ENCODE assay signal across 16 cellular contexts in the genomic region with DNA sequence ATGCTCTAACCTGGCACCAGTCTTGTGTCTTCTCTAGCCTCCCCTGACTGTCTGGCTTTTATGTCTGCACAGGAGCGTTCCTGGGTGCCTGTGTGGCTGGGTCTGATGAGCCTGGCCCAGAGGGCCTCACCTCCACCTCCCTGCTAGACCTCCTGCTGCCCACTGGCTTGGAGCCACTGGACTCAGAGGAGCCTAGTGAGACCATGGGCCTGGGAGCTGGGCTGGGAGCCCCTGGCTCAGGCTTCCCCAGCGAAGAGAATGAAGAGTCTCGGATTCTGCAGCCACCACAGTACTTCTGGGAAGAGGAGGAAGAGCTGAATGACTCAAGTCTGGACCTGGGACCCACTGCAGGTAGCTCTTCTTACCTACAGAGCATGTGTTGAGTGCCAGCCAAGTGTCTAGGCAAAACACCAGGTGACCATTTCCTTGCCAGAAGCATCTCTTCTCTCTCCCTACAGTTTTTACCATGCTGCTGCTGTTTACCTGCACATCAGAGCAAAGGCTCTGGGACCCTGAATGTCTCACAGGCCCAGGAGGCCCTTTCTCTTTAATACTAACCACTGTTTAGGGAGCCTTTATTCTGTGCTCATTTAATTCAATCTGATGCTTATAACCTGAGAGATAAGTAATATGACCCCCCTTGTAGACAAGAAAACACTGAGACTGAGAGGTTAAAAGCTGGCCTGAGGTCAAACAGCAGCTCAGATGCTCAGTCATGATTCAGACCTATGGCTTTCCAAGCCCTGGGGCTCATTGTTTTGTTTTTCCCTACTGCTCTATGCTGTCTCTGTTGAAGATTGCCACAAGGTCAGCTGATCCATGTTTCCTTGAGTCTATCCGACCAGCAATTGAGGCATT. TPM values are rescaled to one million over a fixed set of nuclear protein-coding genes. Genes with fewer than 3 reads are reported as not detected.
DNase-seq lines count a peak whose midpoint lies in the region; ATAC-seq and TF ChIP-seq lines count a peak whose summit lies in the region.
"Had no signal": no experiment of that assay in that cellular context is flagged by ENCODE, and none has a peak within 500 bp of the region (broad histone marks: within the 10 kb centered on the region; RNA-seq: fewer than 3 reads in every experiment).

No MANE protein-coding gene starts in this region.

- CTCF ChIA-PET in activated CD8-positive, alpha-beta T cell treated with anti-CD3 and anti-CD28 coated beads, Interleukin-2, amount 10 ng/mL, durations not matched to agents 7 days and 5 days (lab: Charles Lee) = interaction anchor here (1.0 to 1.6 kb wide), 2 partner anchors 42 to 65 kb away, joined by 3 to 8 read pairs; no protein-coding TSS in a partner anchor
- CTCF ChIA-PET in activated CD8-positive, alpha-beta T cell treated with anti-CD3 and anti-CD28 coated beads for 36 hours (lab: Charles Lee) = interaction anchor here (0.9 kb wide), 1 partner anchor 12 kb away, joined by 3 read pairs; no protein-coding TSS in a partner anchor
- CTCF ChIA-PET in RWPE1 (lab: Yijun Ruan, JAX) = no interaction called here

- H3K4me3 Mint-ChIP-seq in activated CD8-positive, alpha-beta T cell treated with anti-CD3 and anti-CD28 coated beads, Interleukin-2, amount 10 ng/mL, durations not matched to agents 7 days and 5 days = no peak overlapping the region
- no peak overlapping the region for H3K4me3 Mint-ChIP-seq in activated CD8-positive, alpha-beta T cell treated with anti-CD3 and anti-CD28 coated beads for 36 hours
- no peak overlapping the region for H3K4me3 Mint-ChIP-seq in activated T-cell treated with anti-CD3 and anti-CD28 coated beads, Interleukin-2, amount 50 U/mL, for 24 hours

- peak overlapping the region; percentile 25 for H3K27ac Mint-ChIP-seq in activated CD8-positive, alpha-beta T cell treated with anti-CD3 and anti-CD28 coated beads, Interleukin-2, amount 10 ng/mL, durations not matched to agents 7 days and 5 days
- no peak overlapping the region for H3K27ac Mint-ChIP-seq in activated CD8-positive, alpha-beta T cell treated with anti-CD3 and anti-CD28 coated beads for 36 hours
- no peak overlapping the region for H3K27ac Mint-ChIP-seq in activated T-cell treated with anti-CD3 and anti-CD28 coated beads, Interleukin-2, amount 50 U/mL, for 24 hours

- H3K36me3 Mint-ChIP-seq in activated CD8-positive, alpha-beta T cell treated with anti-CD3 and anti-CD28 coated beads, Interleukin-2, amount 10 ng/mL, durations not matched to agents 7 days and 5 days (ENCODE audit: low read depth) = no peaks in the 10 kb centered on the region
- H3K36me3 Mint-ChIP-seq in activated CD8-positive, alpha-beta T cell treated with anti-CD3 and anti-CD28 coated beads for 36 hours (ENCODE audit: low read depth) = no peaks in the 10 kb centered on the region
- H3K36me3 Mint-ChIP-seq in activated T-cell treated with anti-CD3 and anti-CD28 coated beads, Interleukin-2, amount 50 U/mL, for 24 hours (ENCODE audit: low read depth) = no peaks in the 10 kb centered on the region
- H3K36me3 Mint-ChIP-seq: naive B cell had no signal

- peaks cover 30% of the 10 kb centered on the region for H3K4me1 Mint-ChIP-seq in activated CD8-positive, alpha-beta T cell treated with anti-CD3 and anti-CD28 coated beads, Interleukin-2, amount 10 ng/mL, durations not matched to agents 7 days and 5 days (ENCODE audit: low read depth)
- peaks cover 8% of the 10 kb centered on the region for H3K4me1 Mint-ChIP-seq in activated CD8-positive, alpha-beta T cell treated with anti-CD3 and anti-CD28 coated beads for 36 hours (ENCODE audit: low read depth)
- H3K4me1 Mint-ChIP-seq in activated T-cell treated with anti-CD3 and anti-CD28 coated beads, Interleukin-2, amount 50 U/mL, for 24 hours (ENCODE audit: low read depth) = peaks cover 10% of the 10 kb centered on the region

- no peak overlapping the region for H3K4me3 ChIP-seq in fibroblast of the aortic adventitia (ENCODE audit: low read depth, low read length)
- H3K4me3 ChIP-seq: body of pancreas, suprapubic skin had no signal

- peaks cover 5% of the 10 kb centered on the region for H3K27me3 Mint-ChIP-seq in activated CD8-positive, alpha-beta T cell treated with anti-CD3 and anti-CD28 coated beads, Interleukin-2, amount 10 ng/mL, durations not matched to agents 7 days and 5 days (ENCODE audit: low read depth)
- H3K27me3 Mint-ChIP-seq in activated CD8-positive, alpha-beta T cell treated with anti-CD3 and anti-CD28 coated beads for 36 hours = peaks cover 5% of the 10 kb centered on the region
- peaks cover 9% of the 10 kb centered on the region for H3K27me3 Mint-ChIP-seq in activated T-cell treated with anti-CD3 and anti-CD28 coated beads, Interleukin-2, amount 50 U/mL, for 24 hours
- H3K27me3 Mint-ChIP-seq: naive B cell had no signal

- no peak for DNase-seq in activated CD8-positive, alpha-beta T cell treated with anti-CD3 and anti-CD28 coated beads, Interleukin-2, amount 10 ng/mL, durations not matched to agents 7 days and 5 days
- DNase-seq in activated CD8-positive, alpha-beta T cell treated with anti-CD3 and anti-CD28 coated beads for 36 hours = no peak
- DNase-seq in RWPE1 (ENCODE audit: low spot score) (peak; percentile 41), fibroblast of the aortic adventitia (ENCODE audit: low read depth) (peak; percentile 24), stromal cell of bone marrow (ENCODE audit: low read depth) (peak; percentile 18), GM20000 (ENCODE audit: low spot score) (no peak), NCI-H1048 (lab: John Stamatoyannopoulos, UW) (no peak)
- no peak for DNase-seq in activated T-cell treated with anti-CD3 and anti-CD28 coated beads, Interleukin-2, amount 50 U/mL, for 24 hours
- DNase-seq: 8988T; activated CD4-positive, CD25-positive, alpha-beta regulatory T cell treated with anti-CD3 and anti-CD28 coated beads, Interleukin-2, amount 50 U/mL, for 72 hours; body of pancreas; DMS53; naive B cell; NCI-H82 had no signal

- ATAC-seq in activated CD8-positive, alpha-beta T cell treated with anti-CD3 and anti-CD28 coated beads, Interleukin-2, amount 10 ng/mL, durations not matched to agents 7 days and 5 days = no peak
- ATAC-seq in activated CD8-positive, alpha-beta T cell treated with anti-CD3 and anti-CD28 coated beads for 36 hours = no peak
- ATAC-seq: body of pancreas, sciatic nerve had no signal

- POLR2A ChIA-PET in activated CD8-positive, alpha-beta T cell treated with anti-CD3 and anti-CD28 coated beads, Interleukin-2, amount 10 ng/mL, durations not matched to agents 7 days and 5 days (lab: Charles Lee) = interaction anchor here (1.0 to 1.1 kb wide), 2 partner anchors 33 to 41 kb away, joined by 3 to 4 read pairs; partner anchors contain the start of gene MCM2
- POLR2A ChIA-PET in activated CD8-positive, alpha-beta T cell treated with anti-CD3 and anti-CD28 coated beads for 36 hours (lab: Charles Lee) = interaction anchor here (0.8 to 1.0 kb wide), 2 partner anchors 10 to 33 kb away, joined by 3 read pairs; no protein-coding TSS in a partner anchor
- POLR2A ChIA-PET in RWPE1 (lab: Yijun Ruan, JAX; ENCODE audit: low non-redundant PET) = no interaction called here

- intact Hi-C loops in activated CD8-positive, alpha-beta T cell treated with anti-CD3 and anti-CD28 coated beads for 36 hours (cut with micrococcal nuclease) = no loop called here

- H3K27ac ChIP-seq in RWPE1 = no peak overlapping the region; the same call in 1 of the 2 replicates
- H3K27ac ChIP-seq: body of pancreas, suprapubic skin had no signal

- no peak for TF ChIP-seq CTCF in activated CD8-positive, alpha-beta T cell treated with anti-CD3 and anti-CD28 coated beads for 36 hours (IDR thresholded peaks at IDR 0.05)
- no peak for TF ChIP-seq CTCF in RWPE1 (conservative IDR thresholded peaks at IDR 0.05; ENCODE audit: low read depth)
- no peak for TF ChIP-seq CTCF in fibroblast of the aortic adventitia (IDR thresholded peaks at IDR 0.05; ENCODE audit: insufficient read depth, low read length)
- TF ChIP-seq CTCF in GM20000 (IDR thresholded peaks at IDR 0.05; ENCODE audit: extremely low read depth, missing control alignments) = no peak

- no peaks in the 10 kb centered on the region for H3K9me3 Mint-ChIP-seq in activated CD8-positive, alpha-beta T cell treated with anti-CD3 and anti-CD28 coated beads, Interleukin-2, amount 10 ng/mL, durations not matched to agents 7 days and 5 days (ENCODE audit: insufficient read depth)
- no peaks in the 10 kb centered on the region for H3K9me3 Mint-ChIP-seq in activated CD8-positive, alpha-beta T cell treated with anti-CD3 and anti-CD28 coated beads for 36 hours
- H3K9me3 Mint-ChIP-seq in activated T-cell treated with anti-CD3 and anti-CD28 coated beads, Interleukin-2, amount 50 U/mL, for 24 hours = no peaks in the 10 kb centered on the region
- H3K9me3 Mint-ChIP-seq: naive B cell had no signal

RNA-seq across cellular contexts. Expression of gene PODXL2, which starts 10.4 kb away (rescaled TPM):
- total RNA-seq in activated CD8-positive, alpha-beta T cell treated with anti-CD3 and anti-CD28 coated beads, Interleukin-2, amount 10 ng/mL, durations not matched to agents 7 days and 5 days = 1 to 10 TPM; 1.3 to 1.7 TPM
- total RNA-seq in activated CD8-positive, alpha-beta T cell treated with anti-CD3 and anti-CD28 coated beads for 36 hours = 1 to 10 TPM; 1.1 to 1.3 TPM
- total RNA-seq in fibroblast of the aortic adventitia (ENCODE audit: low replicate concordance) = 1.3 and 3.4 TPM in 2 replicates

RNA-seq across cellular contexts. Expression of gene ABTB1, which starts 33.4 kb away (rescaled TPM):
- 10 to 100 TPM; 15.6 to 16.5 TPM for total RNA-seq in activated CD8-positive, alpha-beta T cell treated with anti-CD3 and anti-CD28 coated beads, Interleukin-2, amount 10 ng/mL, durations not matched to agents 7 days and 5 days
- 10 to 100 TPM in 1 of 2 experiments, 1 to 10 TPM in 1; 9.7 to 10.6 TPM for total RNA-seq in activated CD8-positive, alpha-beta T cell treated with anti-CD3 and anti-CD28 coated beads for 36 hours
- 8.2 and 19.5 TPM in 2 replicates for total RNA-seq in fibroblast of the aortic adventitia (ENCODE audit: low replicate concordance)

RNA-seq across cellular contexts. Expression of gene MCM2, which starts 41.2 kb away (rescaled TPM):
- total RNA-seq in activated CD8-positive, alpha-beta T cell treated with anti-CD3 and anti-CD28 coated beads, Interleukin-2, amount 10 ng/mL, durations not matched to agents 7 days and 5 days = 100 to 1,000 TPM; 185 to 188 TPM
- total RNA-seq in activated CD8-positive, alpha-beta T cell treated with anti-CD3 and anti-CD28 coated beads for 36 hours = 100 to 1,000 TPM; 289 to 302 TPM
- 7.1 and 76.1 TPM in 2 replicates for total RNA-seq in fibroblast of the aortic adventitia (ENCODE audit: low replicate concordance)

RNA-seq across cellular contexts. Expression of gene TPRA1, which starts 48.9 kb away (rescaled TPM):
- total RNA-seq in activated CD8-positive, alpha-beta T cell treated with anti-CD3 and anti-CD28 coated beads, Interleukin-2, amount 10 ng/mL, durations not matched to agents 7 days and 5 days = 10 to 100 TPM; 27.0 to 27.9 TPM
- 10 to 100 TPM; 26.6 to 28.0 TPM for total RNA-seq in activated CD8-positive, alpha-beta T cell treated with anti-CD3 and anti-CD28 coated beads for 36 hours
- total RNA-seq in fibroblast of the aortic adventitia (ENCODE audit: low replicate concordance) = 25.6 and 29.4 TPM in 2 replicates

Comparison
In these comparisons a context has a peak if more than half of its experiments do, and no peak if none do; other contexts are left out.
1. DNase-seq: peak in RWPE1 (single experiment), fibroblast of the aortic adventitia (single experiment) and stromal cell of bone marrow (single experiment); none in activated CD8-positive, alpha-beta T cell treated with anti-CD3 and anti-CD28 coated beads, Interleukin-2, amount 10 ng/mL, durations not matched to agents 7 days and 5 days (single experiment), activated CD8-positive, alpha-beta T cell treated with anti-CD3 and anti-CD28 coated beads for 36 hours (single experiment), activated T-cell treated with anti-CD3 and anti-CD28 coated beads, Interleukin-2, amount 50 U/mL, for 24 hours (single experiment), GM20000 (single experiment) and NCI-H1048 (single experiment).